Comparison of ENCODE assay signal across 25 cellular contexts in the genomic region with DNA sequence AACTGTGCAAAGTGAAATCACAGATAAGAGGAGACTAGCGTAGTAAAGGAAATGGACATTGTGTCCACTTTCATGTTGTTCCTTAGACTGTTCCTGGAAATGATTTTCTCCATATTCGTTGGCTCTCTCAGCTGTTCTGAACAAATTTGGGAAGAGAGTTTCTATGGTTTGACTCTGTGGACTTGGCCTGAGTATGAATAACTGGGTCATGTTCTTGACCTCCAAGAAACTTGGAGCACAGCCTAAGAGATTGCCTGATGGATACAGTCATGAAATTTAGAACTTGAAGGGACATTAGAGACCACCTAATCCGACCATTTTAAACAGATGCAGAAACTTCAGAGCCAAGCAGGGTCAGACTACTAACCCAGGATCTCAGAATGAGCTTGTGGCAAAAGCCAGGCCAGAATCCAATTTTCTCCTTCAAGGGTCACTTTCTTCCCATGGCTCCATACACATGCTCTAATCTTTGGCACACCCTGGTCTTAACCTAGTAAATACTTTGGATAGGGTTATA.
DNase-seq lines count a peak whose midpoint lies in the region; ATAC-seq and TF ChIP-seq lines count a peak whose summit lies in the region.
"Had no signal": no experiment of that assay in that cellular context is flagged by ENCODE, and none has a peak within 500 bp of the region (broad histone marks: within the 10 kb centered on the region; RNA-seq: fewer than 3 reads in every experiment).

No MANE protein-coding gene starts in this region.

- H3K27ac ChIP-seq in ascending aorta, result peak overlapping the region; percentile 16 to 27
- H3K27ac ChIP-seq in thyroid gland, result peak overlapping the region in 2 of 3 donors; percentile 31 to 42
- H3K27ac ChIP-seq: BLaER1, HL-60 had no signal

- no peak for TF ChIP-seq POLR2A in thyroid gland (IDR thresholded peaks at IDR 0.05)

- no peak overlapping the region for H3K4me3 Mint-ChIP-seq in HFFc6
- H3K4me3 Mint-ChIP-seq: activated T-cell treated with anti-CD3 and anti-CD28 coated beads, Interleukin-2, amount 50 U/mL, for 4 hours; dendritic cell treated with granulocyte-macrophage colony-stimulating factor and Interleukin-4, amounts not matched to agents 40 ng/mL and 50 ng/mL, for 4 days; nephron had no signal

- DNase-seq in ascending aorta (ENCODE audit: low spot score in 2 of 2), result no peak
- no peak for DNase-seq in Right ventricle myocardium superior
- no peak for DNase-seq in omental fat pad (ENCODE audit: low spot score)
- DNase-seq in thyroid gland, result no peak
- no peak for DNase-seq in NCI-H2081 (lab: John Stamatoyannopoulos, UW)
- no peak for DNase-seq in HFFc6
- no peak for DNase-seq in NCI-H2196 treated with DMSO at 0.1 percent for 48 hours (lab: John Stamatoyannopoulos, UW; ENCODE audit: unreplicated experiment)
- no peak for DNase-seq in MV-4-11 (lab: John Stamatoyannopoulos, UW)
- DNase-seq: activated CD4-positive, alpha-beta T cell treated with anti-CD3 and anti-CD28 coated beads for 48 hours; activated naive CD4-positive, alpha-beta T cell; activated T-cell treated with anti-CD3 and anti-CD28 coated beads, Interleukin-2, amount 50 U/mL, for 4 hours; amniotic stem cell; caudate nucleus; GDM1; midbrain; NCI-H1048; NCI-H187 treated with DMSO at 0.1 percent for 48 hours; NCI-H2227 treated with DMSO at 0.1 percent for 48 hours; posterior cingulate gyrus; RPMI8226; SK-N-SH had no signal

- H3K4me1 Mint-ChIP-seq in HFFc6 (ENCODE audit: low read depth), result peaks cover 6% of the 10 kb centered on the region; the same call in 1 of the 2 replicates

- ATAC-seq in Right ventricle myocardium superior (ENCODE audit: poor library complexity) (peak; percentile 81), omental fat pad (ENCODE audit: low FRiP score) (peak; percentile 44)
- ATAC-seq: activated T-cell treated with anti-CD3 and anti-CD28 coated beads, Interleukin-2, amount 50 U/mL, for 4 hours had no signal

- H3K36me3 ChIP-seq in ascending aorta (no peaks in the 10 kb centered on the region), thyroid gland (no peaks in the 10 kb centered on the region)
- H3K36me3 ChIP-seq: BLaER1 had no signal

- H3K27me3 Mint-ChIP-seq in HFFc6 (ENCODE audit: insufficient read depth), result peaks cover 2% of the 10 kb centered on the region; the same call in 1 of the 2 replicates
- H3K27me3 Mint-ChIP-seq: dendritic cell treated with granulocyte-macrophage colony-stimulating factor and Interleukin-4, amounts not matched to agents 40 ng/mL and 50 ng/mL, for 4 days had no signal

- H3K36me3 Mint-ChIP-seq in HFFc6 (ENCODE audit: low read depth), result no peaks in the 10 kb centered on the region

- H3K4me3 ChIP-seq in ascending aorta, result no peak overlapping the region
- no peak overlapping the region for H3K4me3 ChIP-seq in thyroid gland (replicated peaks in 1 of 3)
- H3K4me3 ChIP-seq: BLaER1 had no signal

- no peaks in the 10 kb centered on the region for H3K27me3 ChIP-seq in ascending aorta
- no peaks in the 10 kb centered on the region for H3K27me3 ChIP-seq in thyroid gland
- H3K27me3 ChIP-seq: BLaER1 had no signal

- H3K27ac Mint-ChIP-seq in HFFc6, result no peak overlapping the region
- H3K27ac Mint-ChIP-seq: dendritic cell treated with granulocyte-macrophage colony-stimulating factor and Interleukin-4, amounts not matched to agents 40 ng/mL and 50 ng/mL, for 4 days had no signal

- peaks cover 0 to 17% of the 10 kb centered on the region in 2 donors for H3K4me1 ChIP-seq in ascending aorta
- peaks cover 13% of the 10 kb centered on the region in 2 donors for H3K4me1 ChIP-seq in thyroid gland
- H3K4me1 ChIP-seq: BLaER1 had no signal

- WGBS in thyroid gland, 2 donors, result 63 to 81% methylated on average over 3 of the region's 3 CpGs

- no peaks in the 10 kb centered on the region for H3K9me3 ChIP-seq in ascending aorta
- H3K9me3 ChIP-seq in thyroid gland, result no peaks in the 10 kb centered on the region
- H3K9me3 ChIP-seq: BLaER1, SK-N-SH had no signal

- no peak for TF ChIP-seq CTCF in ascending aorta (IDR thresholded peaks at IDR 0.05)
- TF ChIP-seq CTCF in omental fat pad (IDR thresholded peaks at IDR 0.05), result no peak
- TF ChIP-seq CTCF in thyroid gland (IDR thresholded peaks at IDR 0.05), result no peak
- TF ChIP-seq CTCF in HFFc6 (IDR thresholded peaks at IDR 0.05), result no peak

- intact Hi-C loops in ascending aorta (cut with DNase I), result no loop called here
- intact Hi-C loops in Right ventricle myocardium superior (cut with DNase I), result no loop called here
- intact Hi-C loops in thyroid gland (cut with DNase I), result no loop called here

- no peaks in the 10 kb centered on the region for H3K9me3 Mint-ChIP-seq in HFFc6
- H3K9me3 Mint-ChIP-seq: activated T-cell treated with anti-CD3 and anti-CD28 coated beads, Interleukin-2, amount 50 U/mL, for 4 hours; dendritic cell treated with granulocyte-macrophage colony-stimulating factor and Interleukin-4, amounts not matched to agents 40 ng/mL and 50 ng/mL, for 4 days; nephron had no signal
